Comparison of ENCODE assay signal across 25 cellular contexts in the genomic region with DNA sequence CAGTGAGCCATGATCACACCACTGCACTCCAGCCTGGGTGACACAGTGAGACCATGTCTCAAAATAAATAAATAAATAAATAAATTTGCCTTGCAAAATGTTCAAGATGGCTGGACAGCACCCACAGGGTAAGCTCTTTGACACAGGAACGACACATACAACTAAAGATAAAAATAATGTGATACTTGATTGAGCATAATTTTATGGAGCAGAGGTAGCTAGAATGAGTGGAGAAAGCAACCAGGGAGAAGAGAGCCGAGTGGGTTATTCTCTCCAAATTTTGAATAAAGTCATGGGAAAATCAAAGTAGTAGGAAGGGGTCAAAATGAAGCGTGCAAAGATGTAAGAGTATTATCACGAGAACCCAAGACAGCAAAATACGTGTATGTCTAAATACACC.
"Had no signal": no experiment of that assay in that cellular context is flagged by ENCODE, and none has a peak within 500 bp of the region (broad histone marks: within the 10 kb centered on the region; RNA-seq: fewer than 3 reads in every experiment).

No MANE protein-coding gene starts in this region.

- FAIRE-seq: endothelial cell of umbilical vein, kidney had no signal

- H3K79me2 ChIP-seq: hepatocyte had no signal

- H3K27ac Mint-ChIP-seq: endodermal cell, memory B cell, mesothelial cell of epicardium, nephron progenitor cell had no signal

- H3K9me3 ChIP-seq: colonic mucosa, lower lobe of right lung, psoas muscle, right lobe of liver, stomach, transverse colon had no signal

- H3K4me3 Mint-ChIP-seq: endodermal cell, mesothelial cell of epicardium, nephron progenitor cell had no signal

- DNase-seq: colonic mucosa; dermis blood vessel endothelial cell; effector CD4-positive, alpha-beta T cell; erythroblast; foreskin melanocyte; head of caudate nucleus; kidney; left cardiac atrium; left ventricle myocardium inferior; lower lobe of right lung; nephron progenitor cell; psoas muscle; retina; right lobe of liver; stimulated activated CD4-positive, alpha-beta T cell treated with anti-CD3 and anti-CD28 coated beads, Interleukin-4, amount 100 ng/mL, for 24 hours; stimulated activated naive CD4-positive, alpha-beta T cell; stomach; substantia nigra; transverse colon had no signal

- ATAC-seq: left cardiac atrium, lower lobe of right lung, psoas muscle, right lobe of liver had no signal

- H2AFZ ChIP-seq: hepatocyte had no signal

- H3K27ac ChIP-seq: colonic mucosa, hepatocyte, left ventricle myocardium inferior, lower lobe of right lung, psoas muscle, thoracic aorta had no signal

- H3K4me2 ChIP-seq: hepatocyte had no signal

- H3K36me3 ChIP-seq: colonic mucosa, left ventricle myocardium inferior, lower lobe of right lung, right lobe of liver, stomach, thoracic aorta, transverse colon had no signal

- H3K9me3 Mint-ChIP-seq: nephron progenitor cell had no signal

- H3K27me3 ChIP-seq: colonic mucosa, hepatocyte, right lobe of liver, stomach, transverse colon had no signal

- H3K36me3 Mint-ChIP-seq: mesothelial cell of epicardium had no signal

- H3K4me3 ChIP-seq: colonic mucosa, hepatocyte, left ventricle myocardium inferior, lower lobe of right lung, psoas muscle, right lobe of liver, stomach, thoracic aorta, transverse colon had no signal
